11 cellular contexts compared by ENCODE assay signal in the genomic region with DNA sequence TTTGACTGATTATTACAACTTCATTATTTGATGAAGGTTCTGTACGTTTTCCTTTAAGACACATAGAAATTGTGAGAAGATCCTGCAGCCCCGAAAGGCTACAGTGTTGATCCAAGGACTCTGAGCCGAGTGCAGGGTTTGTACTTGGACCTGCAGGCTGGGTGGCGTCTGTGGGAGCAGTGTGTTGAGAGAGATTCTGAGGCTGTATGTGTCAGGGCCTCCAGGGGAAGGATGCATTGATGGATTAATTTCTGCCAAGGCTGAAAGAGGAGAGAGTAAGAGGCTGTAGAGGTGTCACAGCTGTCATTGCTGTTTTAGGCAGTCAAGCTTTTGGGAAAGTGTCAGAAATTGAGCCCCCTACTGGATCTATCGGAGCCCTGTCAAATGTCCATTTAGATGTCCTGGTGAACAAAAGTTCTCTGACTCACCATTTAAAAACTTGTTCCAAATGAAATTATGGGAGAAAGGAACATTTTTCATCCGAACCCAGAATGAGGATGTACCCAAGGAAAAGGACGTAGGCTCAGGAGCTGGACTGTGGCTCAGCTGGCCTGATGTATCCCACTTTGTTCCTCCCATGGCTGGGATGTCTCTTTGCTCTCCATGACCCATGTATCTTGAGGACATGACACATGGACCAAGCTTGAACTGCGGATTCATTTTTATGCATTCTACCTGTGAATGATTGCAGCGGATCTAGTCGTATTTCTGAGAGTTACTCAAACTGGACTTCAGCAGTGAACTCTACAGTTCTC.
DNase-seq lines count a peak whose midpoint lies in the region; FAIRE-seq and TF ChIP-seq lines count a peak whose summit lies in the region.
"Had no signal": no experiment of that assay in that cellular context is flagged by ENCODE, and none has a peak within 500 bp of the region (broad histone marks: within the 10 kb centered on the region; RNA-seq: fewer than 3 reads in every experiment).

No MANE protein-coding gene starts in this region.

- peaks cover 11% of the 10 kb centered on the region for H3K4me1 ChIP-seq in endodermal cell (ENCODE audit: control insufficient read depth, insufficient read depth, low read length)
- H3K4me1 ChIP-seq in neural progenitor cell = peaks cover 77% of the 10 kb centered on the region
- peaks cover 12% of the 10 kb centered on the region; the same call in 1 of the 2 replicates for H3K4me1 ChIP-seq in Caco-2

- DNase-seq in EH (ENCODE audit: low read depth) (peak; percentile 35), NCI-H524 (lab: John Stamatoyannopoulos, UW) (peak; percentile 12 to 63), endodermal cell (no peak), neural progenitor cell (ENCODE audit: low spot score) (no peak), NCI-H748 treated with DMSO at 0.1 percent for 48 hours (lab: John Stamatoyannopoulos, UW) (no peak), GM19239 (ENCODE audit: insufficient read length, low spot score) (no peak), Caco-2 (no peak), NCI-H774 (lab: John Stamatoyannopoulos, UW) (no peak)
- DNase-seq: islet precursor cell, NCI-H1092 had no signal

- H3K36me3 ChIP-seq in endodermal cell (ENCODE audit: control insufficient read depth, insufficient read depth, low read length) (peaks cover 50% of the 10 kb centered on the region), neural progenitor cell (no peaks in the 10 kb centered on the region), Caco-2 (ENCODE audit: control insufficient read depth, insufficient read depth, low read length) (0 out of 2 replicates have a peak, but pooled peaks cover 1% of the 10 kb centered on the region)

- peak; percentile 61 for TF ChIP-seq CTCF in endodermal cell (conservative IDR thresholded peaks at IDR 0.05)
- peak; percentile 46 for TF ChIP-seq CTCF in neural progenitor cell (IDR thresholded peaks at IDR 0.05)
- TF ChIP-seq CTCF in Caco-2 (IDR thresholded peaks at IDR 0.05; ENCODE audit: insufficient read depth in 1 of 2, low read depth in 1 of 2, low read length in 1 of 2, severe bottlenecking in 1 of 2, unreplicated experiment in 1 of 2) = peak in 1 of 2 experiments; percentile 39

- intact Hi-C loops in Caco-2 (cut with micrococcal nuclease; ENCODE audit: unreplicated experiment) = no loop called here

- FAIRE-seq in GM19239 (lab: Jason Lieb, UNC) = no peak

- H3K36me3 Mint-ChIP-seq in endodermal cell (ENCODE audit: low read depth) (peaks cover 43% of the 10 kb centered on the region), neural progenitor cell (peaks cover 2% of the 10 kb centered on the region), Caco-2 (ENCODE audit: insufficient read depth, unreplicated experiment) (peaks cover 27% of the 10 kb centered on the region)

- no peaks in the 10 kb centered on the region for H3K27me3 Mint-ChIP-seq in endodermal cell (ENCODE audit: insufficient read depth)
- peaks cover 4% of the 10 kb centered on the region for H3K27me3 Mint-ChIP-seq in neural progenitor cell (ENCODE audit: insufficient read depth, low read depth)
- no peaks in the 10 kb centered on the region for H3K27me3 Mint-ChIP-seq in Caco-2 (ENCODE audit: insufficient read depth, unreplicated experiment)

- no peak overlapping the region for H2AFZ ChIP-seq in neural progenitor cell (replicated peaks)

- H3K27ac ChIP-seq in endodermal cell (ENCODE audit: low read depth, low read length) (no peak overlapping the region), neural progenitor cell (no peak overlapping the region)

- H3F3A ChIP-seq in neural progenitor cell (ENCODE audit: low read depth) = peaks cover 50% of the 10 kb centered on the region

- WGBS in endodermal cell (ENCODE audit: insufficient coverage in 1 of 2, insufficient read length in 1 of 2), 2 experiments = 86 to 90% methylated on average over 5 to 10 of the region's 10 CpGs

- H3K9me3 Mint-ChIP-seq in endodermal cell (no peaks in the 10 kb centered on the region), neural progenitor cell (no peaks in the 10 kb centered on the region), Caco-2 (ENCODE audit: unreplicated experiment) (no peaks in the 10 kb centered on the region)
- H3K9me3 Mint-ChIP-seq: dendritic cell treated with granulocyte-macrophage colony-stimulating factor and Interleukin-4, amounts not matched to agents 40 ng/mL and 50 ng/mL, for 4 days had no signal

- CTCF ChIA-PET in Caco-2 (lab: Charles Lee) = interaction anchor here (0.6 kb wide), 1 partner anchor 485 kb away, joined by 4 read pairs; no protein-coding TSS in a partner anchor

- H3K4me1 Mint-ChIP-seq in endodermal cell (peaks cover 64% of the 10 kb centered on the region), neural progenitor cell (peaks cover 56% of the 10 kb centered on the region), Caco-2 (ENCODE audit: low read depth, unreplicated experiment) (no peaks in the 10 kb centered on the region)

- no peaks in the 10 kb centered on the region for H3K9me3 ChIP-seq in endodermal cell (ENCODE audit: control insufficient read depth, low read length)
- no peaks in the 10 kb centered on the region for H3K9me3 ChIP-seq in neural progenitor cell (ENCODE audit: low read depth)
- no peaks in the 10 kb centered on the region for H3K9me3 ChIP-seq in Caco-2

- H3K79me2 ChIP-seq in neural progenitor cell (ENCODE audit: low read depth) = peaks cover 100% of the 10 kb centered on the region

- H3K9ac ChIP-seq in endodermal cell (ENCODE audit: extremely low read depth, low read length, poor library complexity, severe bottlenecking) (no peak overlapping the region), neural progenitor cell (no peak overlapping the region)

- H3K27ac Mint-ChIP-seq in endodermal cell (no peak overlapping the region), neural progenitor cell (no peak overlapping the region), Caco-2 (ENCODE audit: unreplicated experiment) (no peak overlapping the region)
- H3K27ac Mint-ChIP-seq: dendritic cell treated with granulocyte-macrophage colony-stimulating factor and Interleukin-4, amounts not matched to agents 40 ng/mL and 50 ng/mL, for 4 days had no signal

- peaks cover 71% of the 10 kb centered on the region for H4K20me1 ChIP-seq in neural progenitor cell (ENCODE audit: low read depth)

- H3K27me3 ChIP-seq in endodermal cell (ENCODE audit: control insufficient read depth, insufficient read depth, low read length, poor library complexity, severe bottlenecking) = no peaks in the 10 kb centered on the region
- no peaks in the 10 kb centered on the region for H3K27me3 ChIP-seq in neural progenitor cell
- no peaks in the 10 kb centered on the region for H3K27me3 ChIP-seq in Caco-2 (replicated peaks; ENCODE audit: control insufficient read depth, insufficient read depth, low read length)

- no TSS peak for BruUV-seq in Caco-2 (replicated peaks; lab: Mats Ljungman, UMichigan)

- H3K4me2 ChIP-seq in neural progenitor cell = no peak overlapping the region

- H3K4me3 ChIP-seq in endodermal cell (ENCODE audit: low read length) (no peak overlapping the region), neural progenitor cell (no peak overlapping the region), Caco-2 (ENCODE audit: low read depth, low read length) (no peak overlapping the region)

- no peak overlapping the region for H3K4me3 Mint-ChIP-seq in endodermal cell
- H3K4me3 Mint-ChIP-seq in neural progenitor cell = no peak overlapping the region
- no peak overlapping the region for H3K4me3 Mint-ChIP-seq in Caco-2 (ENCODE audit: unreplicated experiment)
- H3K4me3 Mint-ChIP-seq: dendritic cell treated with granulocyte-macrophage colony-stimulating factor and Interleukin-4, amounts not matched to agents 40 ng/mL and 50 ng/mL, for 4 days had no signal

- POLR2A ChIA-PET in Caco-2 (lab: Charles Lee) = no interaction called here

Comparison
In these comparisons a context has a peak if more than half of its experiments do, and no peak if none do; other contexts are left out.
1. DNase-seq: peak in EH (single experiment) and NCI-H524 (2 of 2); none in endodermal cell (single experiment), neural progenitor cell (single experiment), NCI-H748 treated with DMSO at 0.1 percent for 48 hours (single experiment), GM19239 (single experiment), Caco-2 (0 of 2) and NCI-H774 (single experiment).